In genomic region chr19:14089662-14090508, GRCh38 we compare ENCODE assay signal across 8 cellular contexts. TPM values are rescaled to one million over a fixed set of nuclear protein-coding genes. Genes with fewer than 3 reads are reported as not detected.
A peak's percentile ranks its signal among the peaks of the same experiment; 100 is the strongest.
DNase-seq lines count a peak whose midpoint lies in the region; ATAC-seq and TF ChIP-seq lines count a peak whose summit lies in the region.

No MANE protein-coding gene starts in this region.

- no peak overlapping the region for H3K23ac ChIP-seq in mesenchymal stem cell (ENCODE audit: low read length in 2 of 2)

- TF ChIP-seq CTCF in 22Rv1 (IDR thresholded peaks at IDR 0.05) (peak; percentile 46; the same call in 1 of the 2 replicates), GM12875 (IDR thresholded peaks at IDR 0.05; ENCODE audit: borderline replicate concordance, insufficient read depth, low read depth, low read length) (no peak), LNCAP (IDR thresholded peaks at IDR 0.05) (peak; percentile 36; the same call in 1 of the 2 replicates)

- no peaks in the 10 kb centered on the region for H3K4me1 ChIP-seq in effector memory CD4-positive, alpha-beta T cell (ENCODE audit: control insufficient read depth, insufficient read depth, low read length, poor library complexity, severe bottlenecking)
- H3K4me1 ChIP-seq in mesenchymal stem cell (ENCODE audit: control insufficient read depth, insufficient read depth, low read depth, low read length) (peaks cover 13% of the 10 kb centered on the region), stomach smooth muscle (ENCODE audit: control insufficient read depth, insufficient read depth, low read length) (peaks cover 14% of the 10 kb centered on the region)

- no peak overlapping the region for H2AFZ ChIP-seq in mesenchymal stem cell (ENCODE audit: low read depth, low read length)

- no peak overlapping the region for H2BK12ac ChIP-seq in mesenchymal stem cell (ENCODE audit: low read length in 2 of 2)

- peak overlapping the region; percentile 75 to 86 for H3K18ac ChIP-seq in mesenchymal stem cell (ENCODE audit: low read depth in 1 of 2, low read length in 2 of 2)

- peaks cover 9% of the 10 kb centered on the region for H3K9me3 Mint-ChIP-seq in activated CD4-positive, alpha-beta T cell treated with anti-CD3 and anti-CD28 coated beads, Interleukin-2, amount 10 ng/mL, durations not matched to agents 7 days and 5 days

- peak; percentile 41 for DNase-seq in activated CD4-positive, alpha-beta T cell treated with anti-CD3 and anti-CD28 coated beads, Interleukin-2, amount 10 ng/mL, durations not matched to agents 7 days and 5 days
- DNase-seq in effector memory CD4-positive, alpha-beta T cell, result peak in 2 of 3 donors; percentile 29 to 36
- peak; percentile 74 for DNase-seq in mesenchymal stem cell

- H3K4ac ChIP-seq in mesenchymal stem cell (ENCODE audit: low read depth in 1 of 2, low read length in 2 of 2), result no peak overlapping the region

- H3K9me3 ChIP-seq in effector memory CD4-positive, alpha-beta T cell (ENCODE audit: control insufficient read depth, low read length), result no peaks in the 10 kb centered on the region
- H3K9me3 ChIP-seq in mesenchymal stem cell (ENCODE audit: control insufficient read depth, low read length), result peaks cover 8% of the 10 kb centered on the region
- H3K9me3 ChIP-seq in stomach smooth muscle (ENCODE audit: control insufficient read depth in 2 of 2, low read length in 2 of 2), result peaks cover 2 to 6% of the 10 kb centered on the region in 2 donors

- H3K4me3 ChIP-seq in GM12875 (ENCODE audit: low read depth, low read length), result peak overlapping the region; percentile 70
- peak overlapping the region; percentile 49 for H3K4me3 ChIP-seq in effector memory CD4-positive, alpha-beta T cell (ENCODE audit: insufficient read depth, low read depth, low read length, poor library complexity, severe bottlenecking)
- peak overlapping the region; percentile 73 to 75 for H3K4me3 ChIP-seq in mesenchymal stem cell (ENCODE audit: insufficient read depth in 1 of 2, low read depth in 1 of 2, low read length in 2 of 2)
- H3K4me3 ChIP-seq in stomach smooth muscle (ENCODE audit: low read length in 2 of 2), result peak overlapping the region; percentile 60 to 71

- POLR2A ChIA-PET in activated CD4-positive, alpha-beta T cell treated with anti-CD3 and anti-CD28 coated beads, Interleukin-2, amount 10 ng/mL, durations not matched to agents 7 days and 5 days (lab: Charles Lee), result interaction anchor here (1.0 kb wide), 1 partner anchor 47 kb away, joined by 3 read pairs; no protein-coding TSS in a partner anchor

- H3K36me3 Mint-ChIP-seq in activated CD4-positive, alpha-beta T cell treated with anti-CD3 and anti-CD28 coated beads, Interleukin-2, amount 10 ng/mL, durations not matched to agents 7 days and 5 days (ENCODE audit: low read depth), result peaks cover 30% of the 10 kb centered on the region

- H3K27ac ChIP-seq in 22Rv1, result peak overlapping the region; percentile 90
- peak overlapping the region; percentile 32 for H3K27ac ChIP-seq in effector memory CD4-positive, alpha-beta T cell (ENCODE audit: insufficient read depth, low read length, poor library complexity, severe bottlenecking)
- no peak overlapping the region for H3K27ac ChIP-seq in mesenchymal stem cell (ENCODE audit: low read length, poor library complexity, severe bottlenecking)
- H3K27ac ChIP-seq in stomach smooth muscle (ENCODE audit: low read length), result no peak overlapping the region

- CTCF ChIA-PET in activated CD4-positive, alpha-beta T cell treated with anti-CD3 and anti-CD28 coated beads, Interleukin-2, amount 10 ng/mL, durations not matched to agents 7 days and 5 days (lab: Charles Lee), result interaction anchor here (1.0 kb wide), 1 partner anchor 228 kb away, joined by 3 read pairs; no protein-coding TSS in a partner anchor

- peak overlapping the region; percentile 76 for H3K27ac Mint-ChIP-seq in activated CD4-positive, alpha-beta T cell treated with anti-CD3 and anti-CD28 coated beads, Interleukin-2, amount 10 ng/mL, durations not matched to agents 7 days and 5 days

- peaks cover 30% of the 10 kb centered on the region for H3K4me1 Mint-ChIP-seq in activated CD4-positive, alpha-beta T cell treated with anti-CD3 and anti-CD28 coated beads, Interleukin-2, amount 10 ng/mL, durations not matched to agents 7 days and 5 days

- no peaks in the 10 kb centered on the region for H3K27me3 ChIP-seq in effector memory CD4-positive, alpha-beta T cell (replicated peaks; ENCODE audit: control insufficient read depth, insufficient read depth, low read length, poor library complexity, severe bottlenecking)
- H3K27me3 ChIP-seq in mesenchymal stem cell (ENCODE audit: control insufficient read depth in 1 of 2, insufficient read depth in 1 of 2, low read length in 2 of 2) (no peaks in the 10 kb centered on the region), stomach smooth muscle (ENCODE audit: control insufficient read depth in 1 of 2, insufficient read depth in 2 of 2, low read length in 2 of 2) (no peaks in the 10 kb centered on the region)

- H2BK5ac ChIP-seq in mesenchymal stem cell (ENCODE audit: low read depth, low read length, poor library complexity, severe bottlenecking), result no peak overlapping the region

- peak overlapping the region; percentile 61 for H2BK120ac ChIP-seq in mesenchymal stem cell (ENCODE audit: low read depth, low read length)

- no peak overlapping the region for H2BK15ac ChIP-seq in mesenchymal stem cell (ENCODE audit: low read depth, poor library complexity, severe bottlenecking)

- H3K4me3 Mint-ChIP-seq in activated CD4-positive, alpha-beta T cell treated with anti-CD3 and anti-CD28 coated beads, Interleukin-2, amount 10 ng/mL, durations not matched to agents 7 days and 5 days, result peak overlapping the region; percentile 80

- no peak overlapping the region for H4K8ac ChIP-seq in mesenchymal stem cell (ENCODE audit: low read length)

- ATAC-seq in HG03442 (IDR thresholded peaks at IDR 0.05; ENCODE audit: unreplicated experiment), result no peak

- H3K4me2 ChIP-seq in mesenchymal stem cell (ENCODE audit: low read length, poor library complexity, severe bottlenecking), result peak overlapping the region; percentile 77

- WGBS in mesenchymal stem cell, result under 1% methylated on average over 49 of the region's 142 CpGs

- peak overlapping the region in 1 of 2 experiments; percentile 68 for H3K14ac ChIP-seq in mesenchymal stem cell (ENCODE audit: low read length in 2 of 2)

- peaks cover 5% of the 10 kb centered on the region for H3K36me3 ChIP-seq in effector memory CD4-positive, alpha-beta T cell (ENCODE audit: control insufficient read depth, insufficient read depth, low read length)
- H3K36me3 ChIP-seq in mesenchymal stem cell (ENCODE audit: control insufficient read depth in 1 of 2, insufficient read depth in 2 of 2, low read depth in 1 of 2, low read length in 2 of 2), result peaks cover 16 to 26% of the 10 kb centered on the region in 2 experiments
- H3K36me3 ChIP-seq in stomach smooth muscle (ENCODE audit: control insufficient read depth in 2 of 2, insufficient read depth in 2 of 2, low read length in 2 of 2), result peaks cover 5 to 8% of the 10 kb centered on the region in 2 donors

- H4K91ac ChIP-seq in mesenchymal stem cell (ENCODE audit: low read length), result no peak overlapping the region

- peaks cover 8% of the 10 kb centered on the region for H3K79me1 ChIP-seq in mesenchymal stem cell (replicated peaks; ENCODE audit: low read length, poor library complexity, severe bottlenecking)

- H3K9ac ChIP-seq in mesenchymal stem cell (ENCODE audit: low read length), result peak overlapping the region; percentile 62
- H3K9ac ChIP-seq in stomach smooth muscle (ENCODE audit: low read length in 2 of 2), result peak overlapping the region in 1 of 2 donors; percentile 45

- no peaks in the 10 kb centered on the region for H3K27me3 Mint-ChIP-seq in activated CD4-positive, alpha-beta T cell treated with anti-CD3 and anti-CD28 coated beads, Interleukin-2, amount 10 ng/mL, durations not matched to agents 7 days and 5 days

- H2AK5ac ChIP-seq in mesenchymal stem cell (ENCODE audit: low read length, severe bottlenecking), result no peak overlapping the region

RNA-seq across cellular contexts. Expression of gene SAMD1, which starts 0.7 kb away (rescaled TPM):
- total RNA-seq in activated CD4-positive, alpha-beta T cell treated with anti-CD3 and anti-CD28 coated beads, Interleukin-2, amount 10 ng/mL, durations not matched to agents 7 days and 5 days, result 10 to 100 TPM; 80.7 to 84.5 TPM
- polyA plus RNA-seq in mesenchymal stem cell (2013, experiment 1 of 2), result 27.9 TPM
- polyA plus RNA-seq in mesenchymal stem cell (2013, experiment 2 of 2), result 26.5 TPM

RNA-seq across cellular contexts. Expression of gene C19orf67, which starts 4.3 kb away (rescaled TPM):
- total RNA-seq in activated CD4-positive, alpha-beta T cell treated with anti-CD3 and anti-CD28 coated beads, Interleukin-2, amount 10 ng/mL, durations not matched to agents 7 days and 5 days, result not detected
- polyA plus RNA-seq in mesenchymal stem cell (2013, experiment 1 of 2), result not detected
- not detected for polyA plus RNA-seq in mesenchymal stem cell (2013, experiment 2 of 2)

RNA-seq across cellular contexts. Expression of gene MISP3, which starts 17.3 kb away (rescaled TPM):
- under 1 TPM; 0.67 to 0.69 TPM for total RNA-seq in activated CD4-positive, alpha-beta T cell treated with anti-CD3 and anti-CD28 coated beads, Interleukin-2, amount 10 ng/mL, durations not matched to agents 7 days and 5 days
- polyA plus RNA-seq in mesenchymal stem cell (2013, experiment 1 of 2), result 0.68 TPM
- polyA plus RNA-seq in mesenchymal stem cell (2013, experiment 2 of 2), result 0.47 TPM

RNA-seq across cellular contexts. Expression of gene PRKACA, which starts 27.7 kb away (rescaled TPM):
- 10 to 100 TPM; 50.6 to 56.8 TPM for total RNA-seq in activated CD4-positive, alpha-beta T cell treated with anti-CD3 and anti-CD28 coated beads, Interleukin-2, amount 10 ng/mL, durations not matched to agents 7 days and 5 days
- 96.5 TPM for polyA plus RNA-seq in mesenchymal stem cell (2013, experiment 1 of 2)
- polyA plus RNA-seq in mesenchymal stem cell (2013, experiment 2 of 2), result 94.5 TPM

RNA-seq across cellular contexts. Expression of gene PALM3, which starts 28.0 kb away (rescaled TPM):
- not detected for total RNA-seq in activated CD4-positive, alpha-beta T cell treated with anti-CD3 and anti-CD28 coated beads, Interleukin-2, amount 10 ng/mL, durations not matched to agents 7 days and 5 days
- polyA plus RNA-seq in mesenchymal stem cell (2013, experiment 1 of 2), result 0.43 TPM
- 0.51 TPM for polyA plus RNA-seq in mesenchymal stem cell (2013, experiment 2 of 2)

Comparison
In these comparisons a context has a peak if more than half of its experiments do, and no peak if none do; other contexts are left out.
1. H3K27ac ChIP-seq: peak in 22Rv1 (single experiment) and effector memory CD4-positive, alpha-beta T cell (single experiment); none in mesenchymal stem cell (single experiment) and stomach smooth muscle (single experiment).
2. Peak in every context shown above with its lines, with median percentiles within 50 percentile points of each other: H3K4me3 ChIP-seq and DNase-seq.